Comparison of ENCODE assay signal across 23 cellular contexts in the genomic region with DNA sequence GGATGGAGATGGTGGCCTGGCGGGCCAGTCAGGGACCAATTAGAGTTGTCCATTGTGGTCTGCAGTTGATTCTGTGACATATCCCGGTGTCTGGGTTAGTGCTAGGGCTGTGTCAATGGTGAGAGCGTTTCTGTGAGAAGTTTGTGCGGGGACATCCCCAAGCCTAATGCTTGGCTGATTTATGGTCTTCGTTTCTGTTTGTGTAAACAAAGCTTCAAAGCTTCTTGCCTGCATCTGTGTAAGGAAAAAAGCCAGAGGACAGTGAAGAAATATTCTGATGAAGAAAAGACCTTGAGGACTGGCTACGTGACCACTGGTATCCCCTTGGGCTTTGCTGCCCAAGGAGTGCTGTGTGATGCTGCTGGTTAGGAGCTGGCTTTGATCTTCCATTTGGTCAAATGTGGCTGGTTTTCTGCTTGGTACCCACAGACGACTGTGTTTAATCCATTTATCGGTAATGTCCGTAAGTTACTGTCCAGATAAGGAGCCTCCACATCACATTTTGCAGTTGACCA.
DNase-seq lines count a peak whose midpoint lies in the region; ATAC-seq, FAIRE-seq and TF ChIP-seq lines count a peak whose summit lies in the region.
"Had no signal": no experiment of that assay in that cellular context is flagged by ENCODE, and none has a peak within 500 bp of the region (broad histone marks: within the 10 kb centered on the region; RNA-seq: fewer than 3 reads in every experiment).

No MANE protein-coding gene starts in this region.

- H3K27me3 ChIP-seq in astrocyte (ENCODE audit: insufficient read depth, low read length) (no peaks in the 10 kb centered on the region), smooth muscle cell (ENCODE audit: low read depth) (no peaks in the 10 kb centered on the region)
- H3K27me3 ChIP-seq: BLaER1 had no signal

- no peaks in the 10 kb centered on the region for H3K9me3 Mint-ChIP-seq in astrocyte (ENCODE audit: unreplicated experiment)
- H3K9me3 Mint-ChIP-seq in activated CD4-positive, alpha-beta T cell treated with anti-CD3 and anti-CD28 coated beads for 36 hours (ENCODE audit: low read depth): peaks cover 4% of the 10 kb centered on the region
- H3K9me3 Mint-ChIP-seq: CD8-positive, alpha-beta T cell; GM23338; H9 had no signal

- H3K4me2 ChIP-seq in astrocyte (ENCODE audit: low read length): no peak overlapping the region
- H3K4me2 ChIP-seq in smooth muscle cell: peak overlapping the region; percentile 5
- H3K4me2 ChIP-seq: BLaER1, GM23338 had no signal

- H2AFZ ChIP-seq in astrocyte (ENCODE audit: low read depth, low read length) (no peak overlapping the region), smooth muscle cell (ENCODE audit: low read depth) (no peak overlapping the region)
- H2AFZ ChIP-seq: GM23338 had no signal

- 23% methylated on average over 9 of the region's 9 CpGs for WGBS in smooth muscle cell (ENCODE audit: low lambda C conversion rate)

- H3F3A ChIP-seq in smooth muscle cell (ENCODE audit: low read depth): peaks cover 22% of the 10 kb centered on the region

- H3K4me3 Mint-ChIP-seq in astrocyte (ENCODE audit: unreplicated experiment): no peak overlapping the region
- no peak overlapping the region for H3K4me3 Mint-ChIP-seq in activated CD4-positive, alpha-beta T cell treated with anti-CD3 and anti-CD28 coated beads for 36 hours
- H3K4me3 Mint-ChIP-seq: B cell; CD4-positive, CD25-positive, alpha-beta regulatory T cell; CD8-positive, alpha-beta T cell; GM23338; H9 had no signal

- H3K36me3 Mint-ChIP-seq in astrocyte (ENCODE audit: low read depth, unreplicated experiment): peaks cover 4% of the 10 kb centered on the region
- H3K36me3 Mint-ChIP-seq in activated CD4-positive, alpha-beta T cell treated with anti-CD3 and anti-CD28 coated beads for 36 hours (ENCODE audit: low read depth): no peaks in the 10 kb centered on the region
- H3K36me3 Mint-ChIP-seq: CD4-positive, CD25-positive, alpha-beta regulatory T cell; CD8-positive, alpha-beta T cell had no signal

- DNase-seq in ELF-1 (ENCODE audit: low read depth, low spot score) (peak; percentile 76), astrocyte (ENCODE audit: low read depth) (no peak), left kidney (ENCODE audit: low read depth, low spot score) (peak; percentile 28), smooth muscle cell (lab: John Stamatoyannopoulos, UW; ENCODE audit: unreplicated experiment) (no peak), pons (ENCODE audit: low spot score) (no peak)
- DNase-seq in activated CD4-positive, alpha-beta T cell treated with anti-CD3 and anti-CD28 coated beads for 36 hours: no peak
- DNase-seq: Caco-2; CD4-positive, CD25-positive, alpha-beta regulatory T cell; CD8-positive, alpha-beta T cell; DMS153; DND-41; GDM1; H9 had no signal

- FAIRE-seq in astrocyte (lab: Jason Lieb, UNC): no peak
- FAIRE-seq: A204.1, GM12878, GM19239 had no signal

- no peaks in the 10 kb centered on the region for H3K9me3 ChIP-seq in astrocyte (ENCODE audit: insufficient read depth, low read depth, low read length)
- H3K9me3 ChIP-seq in smooth muscle cell (replicated peaks; ENCODE audit: low read depth): no peaks in the 10 kb centered on the region
- H3K9me3 ChIP-seq: BLaER1, Caco-2 had no signal

- no peaks in the 10 kb centered on the region for H3K27me3 Mint-ChIP-seq in astrocyte (ENCODE audit: low read depth, unreplicated experiment)
- peaks cover 6% of the 10 kb centered on the region for H3K27me3 Mint-ChIP-seq in activated CD4-positive, alpha-beta T cell treated with anti-CD3 and anti-CD28 coated beads for 36 hours

- H3K79me2 ChIP-seq in astrocyte (ENCODE audit: insufficient read depth, low read length) (no peaks in the 10 kb centered on the region), smooth muscle cell (ENCODE audit: low read depth) (no peaks in the 10 kb centered on the region)

- H3K4me1 Mint-ChIP-seq in astrocyte (ENCODE audit: low read depth, unreplicated experiment): peaks cover 26% of the 10 kb centered on the region
- no peaks in the 10 kb centered on the region for H3K4me1 Mint-ChIP-seq in activated CD4-positive, alpha-beta T cell treated with anti-CD3 and anti-CD28 coated beads for 36 hours
- H3K4me1 Mint-ChIP-seq: B cell; CD4-positive, CD25-positive, alpha-beta regulatory T cell had no signal

- intact Hi-C loops in activated CD4-positive, alpha-beta T cell treated with anti-CD3 and anti-CD28 coated beads for 36 hours (cut with DNase I, micrococcal nuclease): no loop called here

- H3K27ac ChIP-seq in astrocyte (ENCODE audit: low read depth, low read length) (no peak overlapping the region), smooth muscle cell (ENCODE audit: low read depth) (no peak overlapping the region)
- H3K27ac ChIP-seq: 22Rv1, BLaER1, C4-2B had no signal

- no peak for TF ChIP-seq CTCF in astrocyte (IDR thresholded peaks at IDR 0.05; ENCODE audit: insufficient read depth, low read depth, low read length)
- TF ChIP-seq CTCF in smooth muscle cell (IDR thresholded peaks at IDR 0.05; ENCODE audit: borderline replicate concordance, insufficient read depth, poor library complexity, severe bottlenecking): no peak

- POLR2A ChIA-PET in activated CD4-positive, alpha-beta T cell treated with anti-CD3 and anti-CD28 coated beads for 36 hours (lab: Charles Lee): no interaction called here

- H3K9ac ChIP-seq in astrocyte (ENCODE audit: low read length): no peak overlapping the region
- no peak overlapping the region for H3K9ac ChIP-seq in smooth muscle cell (ENCODE audit: low read depth)
- H3K9ac ChIP-seq: BLaER1 had no signal

- H4K20me1 ChIP-seq in astrocyte (ENCODE audit: insufficient read depth, low read length) (no peaks in the 10 kb centered on the region), smooth muscle cell (ENCODE audit: low read depth) (no peaks in the 10 kb centered on the region)
- H4K20me1 ChIP-seq: BLaER1 had no signal

- no peaks in the 10 kb centered on the region for H3K36me3 ChIP-seq in astrocyte (ENCODE audit: insufficient read depth, low read length)
- no peaks in the 10 kb centered on the region for H3K36me3 ChIP-seq in smooth muscle cell (ENCODE audit: low read depth)
- H3K36me3 ChIP-seq: BLaER1 had no signal

- peaks cover 29% of the 10 kb centered on the region for H3K4me1 ChIP-seq in astrocyte (ENCODE audit: insufficient read depth, low read length)
- peaks cover 32% of the 10 kb centered on the region for H3K4me1 ChIP-seq in smooth muscle cell (ENCODE audit: low read depth)
- H3K4me1 ChIP-seq: BLaER1, Caco-2 had no signal

- H3K4me3 ChIP-seq in astrocyte (ENCODE audit: insufficient read depth, low read depth, low read length): no peak overlapping the region
- no peak overlapping the region for H3K4me3 ChIP-seq in smooth muscle cell
- H3K4me3 ChIP-seq: BLaER1, GM12878, GM23338 had no signal

- CTCF ChIA-PET in activated CD4-positive, alpha-beta T cell treated with anti-CD3 and anti-CD28 coated beads for 36 hours (lab: Charles Lee): no interaction called here

- no peak for ATAC-seq in activated CD4-positive, alpha-beta T cell treated with anti-CD3 and anti-CD28 coated beads for 36 hours
- no peak for ATAC-seq in GM19463 (IDR thresholded peaks at IDR 0.05; ENCODE audit: unreplicated experiment)
- ATAC-seq: CD8-positive, alpha-beta T cell; GM12878; GM23338; HCT116 had no signal

- H3K27ac Mint-ChIP-seq in astrocyte (ENCODE audit: unreplicated experiment): peak overlapping the region; percentile 8
- H3K27ac Mint-ChIP-seq in activated CD4-positive, alpha-beta T cell treated with anti-CD3 and anti-CD28 coated beads for 36 hours: no peak overlapping the region
- H3K27ac Mint-ChIP-seq: B cell; CD8-positive, alpha-beta T cell; GM23338; H9 had no signal

Comparison
In these comparisons a context has a peak if more than half of its experiments do, and no peak if none do; other contexts are left out.
1. DNase-seq: peak in ELF-1 (single experiment) and left kidney (single experiment); none in astrocyte (single experiment), smooth muscle cell (single experiment), activated CD4-positive, alpha-beta T cell treated with anti-CD3 and anti-CD28 coated beads for 36 hours (single experiment) and pons (single experiment).